ENCODE assay signal across 1 cellular context in genomic region chr7:125643302-125643701, GRCh38.
TF ChIP-seq lines count a peak whose summit lies in the region.

No MANE protein-coding gene starts in this region.

TF ChIP-seq in HEK293, 187 proteins besides CTCF, POLR2A, EP300 and RAD21 (continued from another document):
- TF ChIP-seq, protein P1, sequence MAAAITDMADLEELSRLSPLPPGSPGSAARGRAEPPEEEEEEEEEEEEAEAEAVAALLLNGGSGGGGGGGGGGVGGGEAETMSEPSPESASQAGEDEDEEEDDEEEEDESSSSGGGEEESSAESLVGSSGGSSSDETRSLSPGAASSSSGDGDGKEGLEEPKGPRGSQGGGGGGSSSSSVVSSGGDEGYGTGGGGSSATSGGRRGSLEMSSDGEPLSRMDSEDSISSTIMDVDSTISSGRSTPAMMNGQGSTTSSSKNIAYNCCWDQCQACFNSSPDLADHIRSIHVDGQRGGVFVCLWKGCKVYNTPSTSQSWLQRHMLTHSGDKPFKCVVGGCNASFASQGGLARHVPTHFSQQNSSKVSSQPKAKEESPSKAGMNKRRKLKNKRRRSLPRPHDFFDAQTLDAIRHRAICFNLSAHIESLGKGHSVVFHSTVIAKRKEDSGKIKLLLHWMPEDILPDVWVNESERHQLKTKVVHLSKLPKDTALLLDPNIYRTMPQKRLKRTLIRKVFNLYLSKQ (tag by site-specific recombination; IDR thresholded peaks at IDR 0.05; ENCODE audit: borderline replicate concordance) = 0 out of 2 replicates have a peak, but pooled peaks have one; percentile 60
- TF ChIP-seq ZNF366 (tag by site-specific recombination; conservative IDR thresholded peaks at IDR 0.05) = no peak
- peak; percentile 40; the same call in 1 of the 2 replicates for TF ChIP-seq ZNF558 (tag by site-specific recombination; IDR thresholded peaks at IDR 0.05)
- peak; percentile 64; the same call in 1 of the 2 replicates for TF ChIP-seq ZNF266 (tag by site-specific recombination; IDR thresholded peaks at IDR 0.05; ENCODE audit: low read depth)
- peak; percentile 64 for TF ChIP-seq ZBTB8A (tag by site-specific recombination; IDR thresholded peaks at IDR 0.05)
- 0 out of 2 replicates have a peak, but pooled peaks have one; percentile 36 for TF ChIP-seq ZNF530 (tag by site-specific recombination; IDR thresholded peaks at IDR 0.05; ENCODE audit: low read depth)
- TF ChIP-seq SALL2 (tag by site-specific recombination; IDR thresholded peaks at IDR 0.05; ENCODE audit: borderline replicate concordance) = no peak
- 0 out of 2 replicates have a peak, but pooled peaks have one; percentile 58 for TF ChIP-seq ZNF292 (tag by site-specific recombination; IDR thresholded peaks at IDR 0.05; ENCODE audit: borderline replicate concordance, low read depth)
- TF ChIP-seq ZNF239 (tag by site-specific recombination; IDR thresholded peaks at IDR 0.05) = no peak
- TF ChIP-seq ZNF600 (tag by site-specific recombination; IDR thresholded peaks at IDR 0.05) = no peak
- peak; percentile 26 for TF ChIP-seq ZNF529 (tag by site-specific recombination; IDR thresholded peaks at IDR 0.05; ENCODE audit: insufficient replicate concordance)
- TF ChIP-seq ZNF26 (tag by site-specific recombination; IDR thresholded peaks at IDR 0.05) = no peak
- TF ChIP-seq ZBTB21 (tag by site-specific recombination; IDR thresholded peaks at IDR 0.05) = 0 out of 2 replicates have a peak, but pooled peaks have one; percentile 15
- TF ChIP-seq ZNF140 (tag by site-specific recombination; IDR thresholded peaks at IDR 0.05) = peak; percentile 79; the same call in 1 of the 2 replicates
- TF ChIP-seq ZNF433 (tag by site-specific recombination; IDR thresholded peaks at IDR 0.05; ENCODE audit: low read depth) = peak; percentile 60
- peak; percentile 35; the same call in 1 of the 2 replicates for TF ChIP-seq OVOL3 (tag by site-specific recombination; IDR thresholded peaks at IDR 0.05)
- no peak for TF ChIP-seq ZNF23 (tag by site-specific recombination; IDR thresholded peaks at IDR 0.05; ENCODE audit: borderline replicate concordance)
- TF ChIP-seq ZNF223 (tag by site-specific recombination; IDR thresholded peaks at IDR 0.05) = peak; percentile 42; the same call in 1 of the 2 replicates
- 0 out of 2 replicates have a peak, but pooled peaks have one; percentile 34 for TF ChIP-seq ZXDB (tag by site-specific recombination; IDR thresholded peaks at IDR 0.05)
- TF ChIP-seq PRDM2 (tag by site-specific recombination; IDR thresholded peaks at IDR 0.05; ENCODE audit: borderline replicate concordance) = no peak
- peak; percentile 67 for TF ChIP-seq ZNF623 (tag by site-specific recombination; IDR thresholded peaks at IDR 0.05)
- peak; percentile 32 for TF ChIP-seq ZNF654 (tag by site-specific recombination; IDR thresholded peaks at IDR 0.05; ENCODE audit: low read depth)
- TF ChIP-seq, protein P2, sequence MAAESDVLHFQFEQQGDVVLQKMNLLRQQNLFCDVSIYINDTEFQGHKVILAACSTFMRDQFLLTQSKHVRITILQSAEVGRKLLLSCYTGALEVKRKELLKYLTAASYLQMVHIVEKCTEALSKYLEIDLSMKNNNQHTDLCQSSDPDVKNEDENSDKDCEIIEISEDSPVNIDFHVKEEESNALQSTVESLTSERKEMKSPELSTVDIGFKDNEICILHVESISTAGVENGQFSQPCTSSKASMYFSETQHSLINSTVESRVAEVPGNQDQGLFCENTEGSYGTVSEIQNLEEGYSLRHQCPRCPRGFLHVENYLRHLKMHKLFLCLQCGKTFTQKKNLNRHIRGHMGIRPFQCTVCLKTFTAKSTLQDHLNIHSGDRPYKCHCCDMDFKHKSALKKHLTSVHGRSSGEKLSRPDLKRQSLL (tag by site-specific recombination; IDR thresholded peaks at IDR 0.05) = no peak
- TF ChIP-seq ZNF510 (tag by site-specific recombination; IDR thresholded peaks at IDR 0.05; ENCODE audit: insufficient replicate concordance) = peak; percentile 48
- TF ChIP-seq ZNF394 (tag by site-specific recombination; IDR thresholded peaks at IDR 0.05; ENCODE audit: borderline replicate concordance) = peak; percentile 86; the same call in 1 of the 2 replicates
- TF ChIP-seq ZBTB11 (tag by site-specific recombination; conservative IDR thresholded peaks at IDR 0.05; ENCODE audit: low read depth) = peak; percentile 81
- peak; percentile 21; the same call in 1 of the 2 replicates for TF ChIP-seq ZNF629 (tag by site-specific recombination; IDR thresholded peaks at IDR 0.05)
- TF ChIP-seq ZNF555 (tag by site-specific recombination; conservative IDR thresholded peaks at IDR 0.05) = peak; percentile 83
- no peak for TF ChIP-seq PRDM6 (tag by site-specific recombination; IDR thresholded peaks at IDR 0.05)
- no peak for TF ChIP-seq TCF7L2 (IDR thresholded peaks at IDR 0.05; ENCODE audit: borderline replicate concordance, low read depth, low read length)
- peak; percentile 55; the same call in 1 of the 2 replicates for TF ChIP-seq ZNF560 (tag by site-specific recombination; IDR thresholded peaks at IDR 0.05; ENCODE audit: borderline replicate concordance)
